ENCODE assay signal across 24 cellular contexts in the genomic region with DNA sequence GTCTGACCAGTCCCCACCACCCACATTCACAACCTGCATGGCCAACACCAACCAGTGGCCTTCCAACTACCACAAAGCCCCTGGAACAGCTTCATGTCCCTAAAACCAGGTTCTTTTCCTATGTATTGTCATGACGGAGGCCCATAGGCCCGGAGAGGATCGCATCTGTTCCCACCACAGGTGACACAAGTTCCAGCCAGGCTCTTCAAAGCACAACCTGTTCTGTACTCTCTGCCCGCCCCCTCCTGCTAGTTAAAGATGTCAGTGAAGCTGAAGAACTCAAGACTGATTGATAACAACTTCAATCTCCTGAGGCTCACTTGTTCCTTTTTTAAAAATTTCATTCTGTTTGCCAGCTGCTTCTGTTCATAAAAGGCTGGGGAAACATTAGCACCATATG.
"Had no signal": no experiment of that assay in that cellular context is flagged by ENCODE, and none has a peak within 500 bp of the region (broad histone marks: within the 10 kb centered on the region; RNA-seq: fewer than 3 reads in every experiment).

No MANE protein-coding gene starts in this region.

- H3K36me3 ChIP-seq: brain microvascular endothelial cell, cardiac muscle cell, SJCRH30 had no signal

- DNase-seq: activated CD4-positive, alpha-beta memory T cell treated with anti-CD3 and anti-CD28 coated beads, Interleukin-2, amount 10 ng/mL, durations not matched to agents 7 days and 5 days; activated CD4-positive, alpha-beta T cell treated with anti-CD3 and anti-CD28 coated beads for 36 hours; activated CD4-positive, alpha-beta T cell treated with anti-CD3 and anti-CD28 coated beads, Interleukin-2, amount 50 U/mL, for 1 hour; activated CD4-positive, CD25-positive, alpha-beta regulatory T cell; activated gamma-delta T cell; activated naive CD4-positive, alpha-beta T cell treated with anti-CD3 and anti-CD28 coated beads for 36 hours; activated T-cell treated with anti-CD3 and anti-CD28 coated beads for 4 hours; activated T-cell treated with anti-CD3 and anti-CD28 coated beads, Interleukin-2, amount 50 U/mL, for 48 hours; brain microvascular endothelial cell; KBM-7; NCI-H1048; NCI-H1417 treated with DMSO at 0.1 percent for 48 hours; NCI-H187; NCI-H345; NCI-H510A; NCI-H82; RPMI8226; SK-N-SH; T-helper 1 cell had no signal

- H3K9me3 ChIP-seq: SJCRH30, SK-N-SH had no signal

- H3K27me3 ChIP-seq: brain microvascular endothelial cell, cardiac muscle cell, SJCRH30 had no signal

- H3K4me3 ChIP-seq: cardiac muscle cell, SJCRH30 had no signal

- H3K4me1 ChIP-seq: SJCRH30 had no signal

- H3K27ac ChIP-seq: brain microvascular endothelial cell, cardiac muscle cell, SJCRH30, VCaP had no signal

- ATAC-seq: activated CD4-positive, alpha-beta T cell treated with anti-CD3 and anti-CD28 coated beads for 36 hours; activated T-helper 17 cell treated with anti-CD3 and anti-CD28 coated beads, Interleukin-2, amount 50 U/mL, for 72 hours; Right ventricle myocardium inferior had no signal
